In the genomic region with DNA sequence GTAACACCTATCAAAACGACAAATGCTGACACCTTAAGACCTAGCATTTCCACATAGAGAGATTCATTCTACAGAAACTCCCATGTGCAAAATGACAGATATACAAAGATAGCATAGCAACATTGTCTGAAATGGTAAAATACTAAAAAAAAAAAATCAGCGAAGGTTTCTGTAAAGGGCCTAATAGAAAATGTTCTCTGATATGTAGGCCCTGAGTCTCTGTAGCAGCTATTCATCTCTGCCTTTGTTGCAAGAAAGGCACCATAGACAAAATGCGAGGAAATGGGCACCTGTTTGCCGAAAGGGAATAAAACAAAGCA, we compare ENCODE assay signal across 1 cellular context.
TF ChIP-seq lines count a peak whose summit lies in the region.

No MANE protein-coding gene starts in this region.

TF ChIP-seq in WTC11, 78 proteins besides CTCF, POLR2A, EP300 and RAD21 (continued from another document):
- TF ChIP-seq, protein P1, sequence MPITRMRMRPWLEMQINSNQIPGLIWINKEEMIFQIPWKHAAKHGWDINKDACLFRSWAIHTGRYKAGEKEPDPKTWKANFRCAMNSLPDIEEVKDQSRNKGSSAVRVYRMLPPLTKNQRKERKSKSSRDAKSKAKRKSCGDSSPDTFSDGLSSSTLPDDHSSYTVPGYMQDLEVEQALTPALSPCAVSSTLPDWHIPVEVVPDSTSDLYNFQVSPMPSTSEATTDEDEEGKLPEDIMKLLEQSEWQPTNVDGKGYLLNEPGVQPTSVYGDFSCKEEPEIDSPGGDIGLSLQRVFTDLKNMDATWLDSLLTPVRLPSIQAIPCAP (CRISPR knock-in tag; IDR thresholded peaks at IDR 0.05): no peak
- TF ChIP-seq ETV6 (CRISPR knock-in tag; IDR thresholded peaks at IDR 0.05) (no peak), HMGA2 (CRISPR knock-in tag; IDR thresholded peaks at IDR 0.05) (no peak), SMAD3 (CRISPR knock-in tag; IDR thresholded peaks at IDR 0.05; ENCODE audit: borderline replicate concordance) (no peak), MYBL2 (CRISPR knock-in tag; IDR thresholded peaks at IDR 0.05) (no peak), NFYB (CRISPR knock-in tag; conservative IDR thresholded peaks at IDR 0.05; ENCODE audit: low read depth) (no peak), NFATC4 (CRISPR knock-in tag; IDR thresholded peaks at IDR 0.05) (no peak), NFE2L1 (CRISPR knock-in tag; IDR thresholded peaks at IDR 0.05) (no peak)
- TF ChIP-seq, protein P2, sequence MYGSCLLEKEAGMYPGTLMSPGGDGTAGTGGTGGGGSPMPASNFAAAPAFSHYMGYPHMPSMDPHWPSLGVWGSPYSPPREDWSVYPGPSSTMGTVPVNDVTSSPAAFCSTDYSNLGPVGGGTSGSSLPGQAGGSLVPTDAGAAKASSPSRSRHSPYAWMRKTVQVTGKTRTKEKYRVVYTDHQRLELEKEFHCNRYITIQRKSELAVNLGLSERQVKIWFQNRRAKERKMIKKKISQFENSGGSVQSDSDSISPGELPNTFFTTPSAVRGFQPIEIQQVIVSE (CRISPR knock-in tag; IDR thresholded peaks at IDR 0.05; ENCODE audit: borderline replicate concordance): no peak
- TF ChIP-seq, protein P3, sequence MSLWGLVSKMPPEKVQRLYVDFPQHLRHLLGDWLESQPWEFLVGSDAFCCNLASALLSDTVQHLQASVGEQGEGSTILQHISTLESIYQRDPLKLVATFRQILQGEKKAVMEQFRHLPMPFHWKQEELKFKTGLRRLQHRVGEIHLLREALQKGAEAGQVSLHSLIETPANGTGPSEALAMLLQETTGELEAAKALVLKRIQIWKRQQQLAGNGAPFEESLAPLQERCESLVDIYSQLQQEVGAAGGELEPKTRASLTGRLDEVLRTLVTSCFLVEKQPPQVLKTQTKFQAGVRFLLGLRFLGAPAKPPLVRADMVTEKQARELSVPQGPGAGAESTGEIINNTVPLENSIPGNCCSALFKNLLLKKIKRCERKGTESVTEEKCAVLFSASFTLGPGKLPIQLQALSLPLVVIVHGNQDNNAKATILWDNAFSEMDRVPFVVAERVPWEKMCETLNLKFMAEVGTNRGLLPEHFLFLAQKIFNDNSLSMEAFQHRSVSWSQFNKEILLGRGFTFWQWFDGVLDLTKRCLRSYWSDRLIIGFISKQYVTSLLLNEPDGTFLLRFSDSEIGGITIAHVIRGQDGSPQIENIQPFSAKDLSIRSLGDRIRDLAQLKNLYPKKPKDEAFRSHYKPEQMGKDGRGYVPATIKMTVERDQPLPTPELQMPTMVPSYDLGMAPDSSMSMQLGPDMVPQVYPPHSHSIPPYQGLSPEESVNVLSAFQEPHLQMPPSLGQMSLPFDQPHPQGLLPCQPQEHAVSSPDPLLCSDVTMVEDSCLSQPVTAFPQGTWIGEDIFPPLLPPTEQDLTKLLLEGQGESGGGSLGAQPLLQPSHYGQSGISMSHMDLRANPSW (CRISPR knock-in tag; conservative IDR thresholded peaks at IDR 0.05; ENCODE audit: low read depth): no peak
